ENCODE assay signal across 1 cellular context in the genomic region with DNA sequence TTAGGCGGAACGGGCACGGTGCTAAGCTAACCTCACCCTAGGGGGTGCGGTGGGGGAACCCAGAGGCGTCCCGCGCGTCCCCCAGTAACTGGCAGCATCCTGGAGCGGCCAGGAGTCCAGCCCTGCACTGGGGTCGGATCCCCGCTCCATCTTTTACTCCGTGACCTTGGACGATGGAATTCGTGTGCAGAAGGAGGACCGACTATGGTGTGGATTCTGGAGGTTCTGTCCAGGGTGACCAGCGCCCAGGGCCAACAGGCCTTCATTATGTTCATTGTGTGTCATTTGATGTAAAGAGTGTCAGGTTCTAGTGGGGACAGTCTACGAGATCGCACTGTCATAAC.
TF ChIP-seq lines count a peak whose summit lies in the region.

No MANE protein-coding gene starts in this region.

TF ChIP-seq in A549, 52 proteins besides CTCF, POLR2A, EP300 and RAD21 (continued from another document):
- no peak for TF ChIP-seq HEYL (CRISPR knock-in tag; IDR thresholded peaks at IDR 0.05)
- TF ChIP-seq JUNB (IDR thresholded peaks at IDR 0.05), result no peak
